Comparison of ENCODE assay signal across 9 cellular contexts in genomic region chr22:20803696-20804324, GRCh38. TPM values are rescaled to one million over a fixed set of nuclear protein-coding genes. Genes with fewer than 3 reads are reported as not detected.
DNase-seq lines count a peak whose midpoint lies in the region; ATAC-seq and TF ChIP-seq lines count a peak whose summit lies in the region.
"Had no signal": no experiment of that assay in that cellular context is flagged by ENCODE, and none has a peak within 500 bp of the region (broad histone marks: within the 10 kb centered on the region; RNA-seq: fewer than 3 reads in every experiment).

No MANE protein-coding gene starts in this region.

- H3K4me3 Mint-ChIP-seq in GM23338 (no peak overlapping the region), endothelial cell (ENCODE audit: unreplicated experiment) (peak overlapping the region; percentile 79), osteocyte (ENCODE audit: unreplicated experiment) (no peak overlapping the region)

- H3K4me3 ChIP-seq in GM23338 = no peak overlapping the region
- H3K4me3 ChIP-seq in WERI-Rb-1 (ENCODE audit: low read depth, low read length) = no peak overlapping the region
- H3K4me3 ChIP-seq in aorta (ENCODE audit: low read length in 2 of 2) = no peak overlapping the region

- H3K27ac ChIP-seq in GM23338 (ENCODE audit: low read depth) = no peak overlapping the region
- no peak overlapping the region for H3K27ac ChIP-seq in WERI-Rb-1
- no peak overlapping the region for H3K27ac ChIP-seq in aorta (ENCODE audit: low read depth in 1 of 2, low read length in 2 of 2)

- H4K20me1 ChIP-seq in GM23338 (replicated peaks; ENCODE audit: insufficient read depth) = 0 out of 2 replicates have a peak, but pooled peaks cover 6% of the 10 kb centered on the region

- TF ChIP-seq CTCF in GM23338 (conservative IDR thresholded peaks at IDR 0.05; ENCODE audit: low read depth in 2 of 2) (peak; percentile 71 to 85), WERI-Rb-1 (IDR thresholded peaks at IDR 0.05; ENCODE audit: low read depth, low read length) (peak; percentile 75), endothelial cell (IDR thresholded peaks at IDR 0.05; ENCODE audit: unreplicated experiment) (peak; percentile 35), osteocyte (IDR thresholded peaks at IDR 0.05) (peak; percentile 50)

- 71 to 73% methylated on average over 11 of the region's 11 CpGs for WGBS in aorta, 2 donors

- no peak overlapping the region for H3K4me2 ChIP-seq in GM23338

- H3K4me1 ChIP-seq in GM23338 (ENCODE audit: insufficient read depth) = no peaks in the 10 kb centered on the region
- no peaks in the 10 kb centered on the region for H3K4me1 ChIP-seq in aorta (ENCODE audit: control insufficient read depth in 1 of 2, insufficient read depth in 2 of 2, low read length in 2 of 2)

- H2AFZ ChIP-seq in GM23338 = no peak overlapping the region

- H3K4me1 Mint-ChIP-seq in GM23338 = no peaks in the 10 kb centered on the region
- H3K4me1 Mint-ChIP-seq in endothelial cell (ENCODE audit: unreplicated experiment) = peaks cover 9% of the 10 kb centered on the region
- peaks cover 15% of the 10 kb centered on the region for H3K4me1 Mint-ChIP-seq in osteocyte (ENCODE audit: unreplicated experiment)

- intact Hi-C loops in aorta (cut with DNase I) = no loop called here

- no peak overlapping the region; the same call in 1 of the 2 replicates for H3K27ac Mint-ChIP-seq in GM23338
- no peak overlapping the region for H3K27ac Mint-ChIP-seq in endothelial cell (ENCODE audit: unreplicated experiment)
- H3K27ac Mint-ChIP-seq in osteocyte (ENCODE audit: unreplicated experiment) = no peak overlapping the region

- H3K9me3 Mint-ChIP-seq in GM23338 (no peaks in the 10 kb centered on the region), endothelial cell (ENCODE audit: unreplicated experiment) (no peaks in the 10 kb centered on the region), osteocyte (ENCODE audit: unreplicated experiment) (no peaks in the 10 kb centered on the region)
- H3K9me3 Mint-ChIP-seq: activated naive CD4-positive, alpha-beta T cell treated with anti-CD3 and anti-CD28 coated beads, Interleukin-2, amount 50 U/mL, for 72 hours had no signal

- no peaks in the 10 kb centered on the region for H3F3A ChIP-seq in GM23338 (replicated peaks; ENCODE audit: low read depth)

- no peaks in the 10 kb centered on the region for H3K9me2 ChIP-seq in GM23338 (ENCODE audit: insufficient read depth)

- H3K79me2 ChIP-seq in GM23338 (replicated peaks; ENCODE audit: insufficient read depth) = no peaks in the 10 kb centered on the region

- peak; percentile 51 for DNase-seq in AG08396 (ENCODE audit: low spot score)
- peak; percentile 65 for DNase-seq in GM23338 (ENCODE audit: low spot score)
- peak; percentile 52 for DNase-seq in WERI-Rb-1
- DNase-seq in endothelial cell (ENCODE audit: low spot score) = peak; percentile 46
- DNase-seq in osteocyte (ENCODE audit: extremely low spot score, unreplicated experiment) = no peak
- no peak for DNase-seq in NCI-H146 treated with DMSO at 0.1 percent for 48 hours (lab: John Stamatoyannopoulos, UW; ENCODE audit: unreplicated experiment)
- DNase-seq in aorta = no peak

- H3K36me3 Mint-ChIP-seq in GM23338 (ENCODE audit: low read depth) = peaks cover 21% of the 10 kb centered on the region
- H3K36me3 Mint-ChIP-seq in endothelial cell (ENCODE audit: low read depth, unreplicated experiment) = peaks cover 35% of the 10 kb centered on the region
- peaks cover 64% of the 10 kb centered on the region for H3K36me3 Mint-ChIP-seq in osteocyte (ENCODE audit: unreplicated experiment)

- ATAC-seq in GM23338 (peak; percentile 97), aorta (ENCODE audit: low FRiP score) (no peak), GM21717 (IDR thresholded peaks at IDR 0.05; ENCODE audit: unreplicated experiment) (no peak)

- H3K36me3 ChIP-seq in GM23338 (ENCODE audit: insufficient read depth) (peaks cover 6% of the 10 kb centered on the region), WERI-Rb-1 (peaks cover 83% of the 10 kb centered on the region), aorta (ENCODE audit: control insufficient read depth in 1 of 2, insufficient read depth in 2 of 2, low read length in 1 of 2) (peaks cover 12 to 20% of the 10 kb centered on the region in 2 donors)

- no peaks in the 10 kb centered on the region for H3K9me3 ChIP-seq in WERI-Rb-1 (ENCODE audit: severe bottlenecking)
- H3K9me3 ChIP-seq in aorta (ENCODE audit: control insufficient read depth, low read length) = no peaks in the 10 kb centered on the region

- H3K27me3 Mint-ChIP-seq in GM23338 (ENCODE audit: insufficient read depth, low read depth, poor library complexity) (no peaks in the 10 kb centered on the region), endothelial cell (ENCODE audit: unreplicated experiment) (no peaks in the 10 kb centered on the region), osteocyte (ENCODE audit: unreplicated experiment) (no peaks in the 10 kb centered on the region)

- no peaks in the 10 kb centered on the region for H3K27me3 ChIP-seq in GM23338 (ENCODE audit: insufficient read depth)
- no peaks in the 10 kb centered on the region for H3K27me3 ChIP-seq in WERI-Rb-1 (ENCODE audit: insufficient read depth, low read depth, severe bottlenecking)
- no peaks in the 10 kb centered on the region for H3K27me3 ChIP-seq in aorta (ENCODE audit: control insufficient read depth in 1 of 2, insufficient read depth in 2 of 2, low read length in 1 of 2)

TF ChIP-seq in GM23338, 12 proteins besides CTCF, POLR2A, EP300 and RAD21 (continues in another document):
- no peak for TF ChIP-seq NANOG (IDR thresholded peaks at IDR 0.05; ENCODE audit: borderline replicate concordance)
- no peak for TF ChIP-seq ZNF331 (CRISPR knock-in tag; IDR thresholded peaks at IDR 0.05; ENCODE audit: low read depth)
- TF ChIP-seq EZH2phosphoT487 (IDR thresholded peaks at IDR 0.05; ENCODE audit: unreplicated experiment) = no peak
- no peak for TF ChIP-seq EZH2 (IDR thresholded peaks at IDR 0.05; ENCODE audit: low read depth, unreplicated experiment)
- no peak for TF ChIP-seq CREB1 (CRISPR knock-in tag; IDR thresholded peaks at IDR 0.05; ENCODE audit: low read depth)
- TF ChIP-seq STAT1 (IDR thresholded peaks at IDR 0.05; ENCODE audit: unreplicated experiment) = no peak
- no peak for TF ChIP-seq JUNB (IDR thresholded peaks at IDR 0.05; ENCODE audit: unreplicated experiment)
- no peak for TF ChIP-seq REST (IDR thresholded peaks at IDR 0.05; ENCODE audit: unreplicated experiment)
- TF ChIP-seq POLR2AphosphoS5 (IDR thresholded peaks at IDR 0.05; ENCODE audit: low read depth) = no peak
- no peak for TF ChIP-seq ZNF114 (CRISPR knock-in tag; IDR thresholded peaks at IDR 0.05)

RNA-seq across cellular contexts. Expression of gene SERPIND1, which starts 29.9 kb away (rescaled TPM):
- total RNA-seq in GM23338 (2014; rRNA removed; shearing (Covaris generic)) = not detected in 2 replicates
- polyA plus RNA-seq in GM23338 (2016; fragmentation: Nextera tagmentation; extraction: Ambion mirVana) (not detected in 2 replicates), aorta (under 1 TPM; 0.23 to 0.38 TPM)
- total RNA-seq in endothelial cell (ENCODE audit: unreplicated experiment) (0.18 TPM), osteocyte (not detected in 2 replicates), aorta (under 1 TPM in 1 of 2 donors, not detected in 1; 0.15 TPM)
- total RNA-seq: activated naive CD4-positive, alpha-beta T cell treated with anti-CD3 and anti-CD28 coated beads, Interleukin-2, amount 50 U/mL, for 72 hours had no signal

RNA-seq across cellular contexts. Expression of gene PI4KA, which starts 54.8 kb away (rescaled TPM):
- 37.2 and 38.1 TPM in 2 replicates for total RNA-seq in GM23338 (2014; rRNA removed; shearing (Covaris generic))
- polyA plus RNA-seq in GM23338 (2016; fragmentation: Nextera tagmentation; extraction: Ambion mirVana) (13.0 and 17.1 TPM in 2 replicates), aorta (10 to 100 TPM; 21.9 to 61.0 TPM)
- total RNA-seq in endothelial cell (ENCODE audit: unreplicated experiment) (65.3 TPM), osteocyte (108 and 116 TPM in 2 replicates), aorta (100 to 1,000 TPM in 1 of 2 donors, 10 to 100 TPM in 1; 88.6 to 107 TPM)

RNA-seq across cellular contexts. Expression of gene SNAP29, which starts 55.0 kb away (rescaled TPM):
- 8.2 and 10.2 TPM in 2 replicates for total RNA-seq in GM23338 (2014; rRNA removed; shearing (Covaris generic))
- polyA plus RNA-seq in GM23338 (2016; fragmentation: Nextera tagmentation; extraction: Ambion mirVana) (20.8 and 22.9 TPM in 2 replicates), aorta (10 to 100 TPM; 19.2 to 22.9 TPM)
- total RNA-seq in endothelial cell (ENCODE audit: unreplicated experiment) (22.7 TPM), osteocyte (28.0 and 30.0 TPM in 2 replicates), aorta (10 to 100 TPM; 21.7 to 25.5 TPM)

Comparison
In these comparisons a context has a peak if more than half of its experiments do, and no peak if none do; other contexts are left out.
1. DNase-seq: peak in AG08396 (single experiment), GM23338 (single experiment), WERI-Rb-1 (single experiment) and endothelial cell (single experiment); none in osteocyte (single experiment), NCI-H146 treated with DMSO at 0.1 percent for 48 hours (single experiment) and aorta (0 of 2).
2. Peak in every context shown above with its lines, with median percentiles within 50 percentile points of each other: CTCF ChIP-seq.